In the genomic region with DNA sequence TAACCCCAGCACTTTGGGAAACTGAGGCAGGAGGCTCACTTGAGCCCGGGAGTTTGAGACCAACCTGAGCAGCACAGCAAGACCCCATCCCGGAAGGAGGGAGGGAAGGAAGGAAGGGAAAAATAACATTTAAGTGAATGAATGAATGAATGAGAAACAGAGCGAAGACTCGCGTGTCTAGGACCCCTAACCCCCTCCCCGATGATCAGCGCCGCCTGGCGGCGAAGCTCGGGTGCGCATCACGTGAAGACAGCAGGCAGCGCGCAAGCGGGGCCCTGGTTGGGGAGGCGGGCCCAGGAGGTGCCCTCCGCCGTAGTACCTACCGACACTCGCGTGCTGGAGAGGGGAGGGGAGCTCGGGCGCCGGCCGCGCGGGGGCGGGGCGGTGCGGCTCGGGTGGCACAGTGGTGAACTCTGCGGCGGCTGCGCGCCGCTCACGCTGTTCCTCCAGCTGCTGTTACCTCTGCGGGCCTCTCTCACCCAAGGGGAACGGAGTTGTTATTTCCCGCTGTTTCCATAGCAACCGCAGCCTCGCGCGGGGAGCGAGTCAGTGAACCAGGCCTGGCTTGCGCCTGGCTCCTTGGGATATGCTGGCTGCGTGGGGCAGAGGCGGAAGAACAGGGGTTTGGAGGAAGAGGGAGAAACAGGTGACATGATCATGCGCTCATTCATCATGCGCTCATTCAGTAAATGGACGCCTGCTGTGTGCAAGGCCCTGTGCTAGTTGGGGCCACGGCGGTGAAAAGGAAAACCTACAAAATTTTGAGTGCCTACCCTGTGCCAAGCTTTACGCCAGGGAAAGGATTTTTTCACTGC, we compare ENCODE assay signal across 8 cellular contexts. TPM values are rescaled to one million over a fixed set of nuclear protein-coding genes. Genes with fewer than 3 reads are reported as not detected.
DNase-seq lines count a peak whose midpoint lies in the region; ATAC-seq and TF ChIP-seq lines count a peak whose summit lies in the region.

No MANE protein-coding gene starts in this region.

- peak overlapping the region; percentile 54 to 66 (median 58) for H3K4me3 ChIP-seq in esophagus muscularis mucosa
- H3K4me3 ChIP-seq in muscle layer of colon (ENCODE audit: low read depth in 1 of 2, low read length in 2 of 2), result peak overlapping the region; percentile 52 to 62

- H3K4me1 Mint-ChIP-seq in IgD-negative memory B cell, result peaks cover 10 to 20% (median 16%) of the 10 kb centered on the region in 3 donors

- H3K27ac Mint-ChIP-seq in IgD-negative memory B cell, result peak overlapping the region; percentile 54 to 90 (median 63)

- H3K27me3 ChIP-seq in esophagus muscularis mucosa (peaks cover 0 to 6% (median 0%) of the 10 kb centered on the region in 4 donors), muscle layer of colon (ENCODE audit: control insufficient read depth in 1 of 2, insufficient read depth in 2 of 2, low read length in 2 of 2) (no peaks in the 10 kb centered on the region)

- H3K4me1 ChIP-seq in esophagus muscularis mucosa (peaks cover 17 to 31% (median 26%) of the 10 kb centered on the region in 4 donors), muscle layer of colon (ENCODE audit: insufficient read depth, low read length) (no peaks in the 10 kb centered on the region)

- peak; percentile 98 for DNase-seq in DMS 273 (lab: John Stamatoyannopoulos, UW; ENCODE audit: unreplicated experiment)
- peak; percentile 84 for DNase-seq in OCI-M1 (lab: John Stamatoyannopoulos, UW)
- DNase-seq in activated T-cell treated with anti-CD3 and anti-CD28 coated beads, Interleukin-2, amount 50 U/mL, for 1 hour, result peak; percentile 83
- DNase-seq in esophagus muscularis mucosa (ENCODE audit: extremely low spot score), result no peak
- peak; percentile 94 for DNase-seq in stimulated activated CD8-positive, alpha-beta memory T cell treated with anti-CD3 and anti-CD28 coated beads, Interleukin-4, amount 100 ng/mL, for 48 hours

- H3K9me3 Mint-ChIP-seq in IgD-negative memory B cell, result no peaks in the 10 kb centered on the region

- no peaks in the 10 kb centered on the region for H3K36me3 ChIP-seq in esophagus muscularis mucosa
- no peaks in the 10 kb centered on the region for H3K36me3 ChIP-seq in muscle layer of colon (ENCODE audit: insufficient read depth, low read length)

- H3K36me3 Mint-ChIP-seq in IgD-negative memory B cell, result no peaks in the 10 kb centered on the region

- ATAC-seq in GM21576 (IDR thresholded peaks at IDR 0.05; ENCODE audit: unreplicated experiment), result peak; percentile 88

- H3K9me3 ChIP-seq in esophagus muscularis mucosa (no peaks in the 10 kb centered on the region), muscle layer of colon (ENCODE audit: low read length) (no peaks in the 10 kb centered on the region)

- peak; percentile 46 to 69 (median 58) for TF ChIP-seq CTCF in esophagus muscularis mucosa (IDR thresholded peaks at IDR 0.05)

- WGBS in esophagus muscularis mucosa, result 13% methylated on average over 26 of the region's 55 CpGs

- intact Hi-C loops in esophagus muscularis mucosa (cut with DNase I), result no loop called here

- H3K9ac ChIP-seq in muscle layer of colon (ENCODE audit: low read length), result no peak overlapping the region

- H3K4me3 Mint-ChIP-seq in IgD-negative memory B cell, result peak overlapping the region; percentile 64 to 93 (median 84)

- no peak overlapping the region for H3K27ac ChIP-seq in esophagus muscularis mucosa (replicated peaks in 1 of 4)
- no peak overlapping the region for H3K27ac ChIP-seq in muscle layer of colon (ENCODE audit: low read depth, low read length)

- TF ChIP-seq EP300 in esophagus muscularis mucosa (IDR thresholded peaks at IDR 0.05), result no peak

- no peak for TF ChIP-seq POLR2A in esophagus muscularis mucosa (IDR thresholded peaks at IDR 0.05; ENCODE audit: low read depth)

- H3K27me3 Mint-ChIP-seq in IgD-negative memory B cell, result peaks cover 20% of the 10 kb centered on the region

RNA-seq across cellular contexts. Expression of a gene that starts 2.0 kb away (rescaled TPM):
- polyA plus RNA-seq in IgD-negative memory B cell, result not detected
- not detected for total RNA-seq in esophagus muscularis mucosa

RNA-seq across cellular contexts. Expression of a gene that starts 42.9 kb away (rescaled TPM):
- 25.0 TPM for polyA plus RNA-seq in IgD-negative memory B cell
- 10 to 100 TPM; 24.5 to 30.7 (median 25.5) TPM for total RNA-seq in esophagus muscularis mucosa
